Comparison of ENCODE assay signal across 1 cellular context in genomic region chr7:127585044-127585953, GRCh38.
TF ChIP-seq lines count a peak whose summit lies in the region.

A gene with protein sequence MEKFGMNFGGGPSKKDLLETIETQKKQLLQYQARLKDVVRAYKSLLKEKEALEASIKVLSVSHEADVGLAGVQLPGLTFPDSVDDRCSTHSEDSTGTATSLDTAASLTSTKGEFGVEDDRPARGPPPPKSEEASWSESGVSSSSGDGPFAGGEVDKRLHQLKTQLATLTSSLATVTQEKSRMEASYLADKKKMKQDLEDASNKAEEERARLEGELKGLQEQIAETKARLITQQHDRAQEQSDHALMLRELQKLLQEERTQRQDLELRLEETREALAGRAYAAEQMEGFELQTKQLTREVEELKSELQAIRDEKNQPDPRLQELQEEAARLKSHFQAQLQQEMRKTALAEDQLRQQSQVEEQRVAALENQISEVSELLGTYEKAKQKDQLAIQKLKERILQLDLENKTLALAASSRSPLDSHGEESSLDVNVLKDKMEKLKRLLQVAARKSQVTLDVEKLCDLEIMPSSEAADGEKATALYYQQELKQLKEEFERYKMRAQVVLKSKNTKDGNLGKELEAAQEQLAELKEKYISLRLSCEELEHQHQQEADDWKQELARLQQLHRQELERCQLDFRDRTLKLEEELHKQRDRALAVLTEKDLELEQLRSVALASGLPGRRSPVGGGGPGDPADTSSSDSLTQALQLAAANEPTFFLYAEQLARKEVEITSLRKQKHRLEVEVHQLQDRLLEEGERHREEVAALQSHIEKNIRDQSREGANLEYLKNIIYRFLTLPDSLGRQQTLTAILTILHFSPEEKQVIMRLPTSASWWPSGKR (minus strand): TSS chr7:127585596. CDS start chr7:127585182, 414 bp downstream.

TF ChIP-seq in HEK293, 187 proteins besides CTCF, POLR2A, EP300 and RAD21 (continued from another document and continues in another):
- TF ChIP-seq, protein P1, sequence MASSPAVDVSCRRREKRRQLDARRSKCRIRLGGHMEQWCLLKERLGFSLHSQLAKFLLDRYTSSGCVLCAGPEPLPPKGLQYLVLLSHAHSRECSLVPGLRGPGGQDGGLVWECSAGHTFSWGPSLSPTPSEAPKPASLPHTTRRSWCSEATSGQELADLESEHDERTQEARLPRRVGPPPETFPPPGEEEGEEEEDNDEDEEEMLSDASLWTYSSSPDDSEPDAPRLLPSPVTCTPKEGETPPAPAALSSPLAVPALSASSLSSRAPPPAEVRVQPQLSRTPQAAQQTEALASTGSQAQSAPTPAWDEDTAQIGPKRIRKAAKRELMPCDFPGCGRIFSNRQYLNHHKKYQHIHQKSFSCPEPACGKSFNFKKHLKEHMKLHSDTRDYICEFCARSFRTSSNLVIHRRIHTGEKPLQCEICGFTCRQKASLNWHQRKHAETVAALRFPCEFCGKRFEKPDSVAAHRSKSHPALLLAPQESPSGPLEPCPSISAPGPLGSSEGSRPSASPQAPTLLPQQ (tag by site-specific recombination; IDR thresholded peaks at IDR 0.05) = peak; percentile 98
- TF ChIP-seq, protein P2, sequence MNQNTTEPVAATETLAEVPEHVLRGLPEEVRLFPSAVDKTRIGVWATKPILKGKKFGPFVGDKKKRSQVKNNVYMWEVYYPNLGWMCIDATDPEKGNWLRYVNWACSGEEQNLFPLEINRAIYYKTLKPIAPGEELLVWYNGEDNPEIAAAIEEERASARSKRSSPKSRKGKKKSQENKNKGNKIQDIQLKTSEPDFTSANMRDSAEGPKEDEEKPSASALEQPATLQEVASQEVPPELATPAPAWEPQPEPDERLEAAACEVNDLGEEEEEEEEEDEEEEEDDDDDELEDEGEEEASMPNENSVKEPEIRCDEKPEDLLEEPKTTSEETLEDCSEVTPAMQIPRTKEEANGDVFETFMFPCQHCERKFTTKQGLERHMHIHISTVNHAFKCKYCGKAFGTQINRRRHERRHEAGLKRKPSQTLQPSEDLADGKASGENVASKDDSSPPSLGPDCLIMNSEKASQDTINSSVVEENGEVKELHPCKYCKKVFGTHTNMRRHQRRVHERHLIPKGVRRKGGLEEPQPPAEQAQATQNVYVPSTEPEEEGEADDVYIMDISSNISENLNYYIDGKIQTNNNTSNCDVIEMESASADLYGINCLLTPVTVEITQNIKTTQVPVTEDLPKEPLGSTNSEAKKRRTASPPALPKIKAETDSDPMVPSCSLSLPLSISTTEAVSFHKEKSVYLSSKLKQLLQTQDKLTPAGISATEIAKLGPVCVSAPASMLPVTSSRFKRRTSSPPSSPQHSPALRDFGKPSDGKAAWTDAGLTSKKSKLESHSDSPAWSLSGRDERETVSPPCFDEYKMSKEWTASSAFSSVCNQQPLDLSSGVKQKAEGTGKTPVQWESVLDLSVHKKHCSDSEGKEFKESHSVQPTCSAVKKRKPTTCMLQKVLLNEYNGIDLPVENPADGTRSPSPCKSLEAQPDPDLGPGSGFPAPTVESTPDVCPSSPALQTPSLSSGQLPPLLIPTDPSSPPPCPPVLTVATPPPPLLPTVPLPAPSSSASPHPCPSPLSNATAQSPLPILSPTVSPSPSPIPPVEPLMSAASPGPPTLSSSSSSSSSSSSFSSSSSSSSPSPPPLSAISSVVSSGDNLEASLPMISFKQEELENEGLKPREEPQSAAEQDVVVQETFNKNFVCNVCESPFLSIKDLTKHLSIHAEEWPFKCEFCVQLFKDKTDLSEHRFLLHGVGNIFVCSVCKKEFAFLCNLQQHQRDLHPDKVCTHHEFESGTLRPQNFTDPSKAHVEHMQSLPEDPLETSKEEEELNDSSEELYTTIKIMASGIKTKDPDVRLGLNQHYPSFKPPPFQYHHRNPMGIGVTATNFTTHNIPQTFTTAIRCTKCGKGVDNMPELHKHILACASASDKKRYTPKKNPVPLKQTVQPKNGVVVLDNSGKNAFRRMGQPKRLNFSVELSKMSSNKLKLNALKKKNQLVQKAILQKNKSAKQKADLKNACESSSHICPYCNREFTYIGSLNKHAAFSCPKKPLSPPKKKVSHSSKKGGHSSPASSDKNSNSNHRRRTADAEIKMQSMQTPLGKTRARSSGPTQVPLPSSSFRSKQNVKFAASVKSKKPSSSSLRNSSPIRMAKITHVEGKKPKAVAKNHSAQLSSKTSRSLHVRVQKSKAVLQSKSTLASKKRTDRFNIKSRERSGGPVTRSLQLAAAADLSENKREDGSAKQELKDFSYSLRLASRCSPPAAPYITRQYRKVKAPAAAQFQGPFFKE (tag by site-specific recombination; IDR thresholded peaks at IDR 0.05; ENCODE audit: borderline replicate concordance) = no peak
- TF ChIP-seq ZNF140 (tag by site-specific recombination; IDR thresholded peaks at IDR 0.05) (no peak), OVOL3 (tag by site-specific recombination; IDR thresholded peaks at IDR 0.05) (no peak), ZNF16 (tag by site-specific recombination; IDR thresholded peaks at IDR 0.05; ENCODE audit: low read depth) (no peak), ZNF623 (tag by site-specific recombination; IDR thresholded peaks at IDR 0.05) (no peak; the same call in none of the 2 replicates), ZNF521 (tag by site-specific recombination; IDR thresholded peaks at IDR 0.05) (no peak), ZNF843 (tag by site-specific recombination; IDR thresholded peaks at IDR 0.05) (0 out of 2 replicates have a peak, but pooled peaks have one; percentile 29), ZSCAN30 (tag by site-specific recombination; IDR thresholded peaks at IDR 0.05) (peak; percentile 62; the same call in 1 of the 2 replicates), ZNF423 (tag by site-specific recombination; IDR thresholded peaks at IDR 0.05) (no peak), ZBTB8A (tag by site-specific recombination; IDR thresholded peaks at IDR 0.05) (peak; percentile 58; the same call in 1 of the 2 replicates), ZNF626 (tag by site-specific recombination; IDR thresholded peaks at IDR 0.05) (no peak), ZNF404 (tag by site-specific recombination; IDR thresholded peaks at IDR 0.05) (no peak), ZBTB11 (tag by site-specific recombination; conservative IDR thresholded peaks at IDR 0.05; ENCODE audit: low read depth) (peak; percentile 92), ZFP69B (tag by site-specific recombination; IDR thresholded peaks at IDR 0.05) (peak; percentile 97), ZNF146 (tag by site-specific recombination; IDR thresholded peaks at IDR 0.05) (no peak), MEIS1 (CRISPR knock-in tag; IDR thresholded peaks at IDR 0.05; ENCODE audit: borderline replicate concordance) (no peak), ZNF24 (tag by site-specific recombination; IDR thresholded peaks at IDR 0.05) (no peak), ZNF664 (tag by site-specific recombination; IDR thresholded peaks at IDR 0.05) (no peak), ZNF561 (tag by site-specific recombination; IDR thresholded peaks at IDR 0.05; ENCODE audit: borderline replicate concordance) (peak; percentile 68; the same call in 1 of the 2 replicates), ZNF133 (tag by site-specific recombination; IDR thresholded peaks at IDR 0.05) (no peak), ZNF37A (tag by site-specific recombination; IDR thresholded peaks at IDR 0.05) (no peak), ZBTB7A (tag by site-specific recombination; IDR thresholded peaks at IDR 0.05; ENCODE audit: low read depth) (no peak), ELK4 (IDR thresholded peaks at IDR 0.05; ENCODE audit: borderline replicate concordance, low read depth, low read length) (no peak), SP7 (tag by site-specific recombination; IDR thresholded peaks at IDR 0.05) (peak; percentile 62; the same call in 1 of the 2 replicates), BCL11A (tag by site-specific recombination; IDR thresholded peaks at IDR 0.05; ENCODE audit: low read depth) (no peak), ZNF837 (tag by site-specific recombination; IDR thresholded peaks at IDR 0.05) (no peak), ZSCAN5A (tag by site-specific recombination; IDR thresholded peaks at IDR 0.05) (no peak), HOXA7 (CRISPR knock-in tag; IDR thresholded peaks at IDR 0.05; ENCODE audit: borderline replicate concordance) (no peak), GLIS1 (tag by site-specific recombination; IDR thresholded peaks at IDR 0.05) (no peak; the same call in 1 of the 2 replicates), ZNF560 (tag by site-specific recombination; IDR thresholded peaks at IDR 0.05; ENCODE audit: borderline replicate concordance) (no peak), ZNF654 (tag by site-specific recombination; IDR thresholded peaks at IDR 0.05; ENCODE audit: low read depth) (no peak), ZNF214 (tag by site-specific recombination; IDR thresholded peaks at IDR 0.05; ENCODE audit: borderline replicate concordance) (no peak), ZNF23 (tag by site-specific recombination; IDR thresholded peaks at IDR 0.05; ENCODE audit: borderline replicate concordance) (no peak), ZNF747 (tag by site-specific recombination; IDR thresholded peaks at IDR 0.05) (no peak), ZNF138 (tag by site-specific recombination; IDR thresholded peaks at IDR 0.05; ENCODE audit: borderline replicate concordance) (no peak)
- TF ChIP-seq, protein P3, sequence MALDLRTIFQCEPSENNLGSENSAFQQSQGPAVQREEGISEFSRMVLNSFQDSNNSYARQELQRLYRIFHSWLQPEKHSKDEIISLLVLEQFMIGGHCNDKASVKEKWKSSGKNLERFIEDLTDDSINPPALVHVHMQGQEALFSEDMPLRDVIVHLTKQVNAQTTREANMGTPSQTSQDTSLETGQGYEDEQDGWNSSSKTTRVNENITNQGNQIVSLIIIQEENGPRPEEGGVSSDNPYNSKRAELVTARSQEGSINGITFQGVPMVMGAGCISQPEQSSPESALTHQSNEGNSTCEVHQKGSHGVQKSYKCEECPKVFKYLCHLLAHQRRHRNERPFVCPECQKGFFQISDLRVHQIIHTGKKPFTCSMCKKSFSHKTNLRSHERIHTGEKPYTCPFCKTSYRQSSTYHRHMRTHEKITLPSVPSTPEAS (tag by site-specific recombination; IDR thresholded peaks at IDR 0.05) = no peak
- TF ChIP-seq, protein P4, sequence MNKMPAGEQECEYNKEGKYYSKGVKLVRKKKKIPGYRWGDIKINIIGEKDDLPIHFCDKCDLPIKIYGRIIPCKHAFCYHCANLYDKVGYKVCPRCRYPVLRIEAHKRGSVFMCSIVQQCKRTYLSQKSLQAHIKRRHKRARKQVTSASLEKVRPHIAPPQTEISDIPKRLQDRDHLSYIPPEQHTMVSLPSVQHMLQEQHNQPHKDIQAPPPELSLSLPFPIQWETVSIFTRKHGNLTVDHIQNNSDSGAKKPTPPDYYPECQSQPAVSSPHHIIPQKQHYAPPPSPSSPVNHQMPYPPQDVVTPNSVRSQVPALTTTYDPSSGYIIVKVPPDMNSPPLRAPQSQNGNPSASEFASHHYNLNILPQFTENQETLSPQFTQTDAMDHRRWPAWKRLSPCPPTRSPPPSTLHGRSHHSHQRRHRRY (tag by site-specific recombination; IDR thresholded peaks at IDR 0.05) = no peak
- TF ChIP-seq, protein P5, sequence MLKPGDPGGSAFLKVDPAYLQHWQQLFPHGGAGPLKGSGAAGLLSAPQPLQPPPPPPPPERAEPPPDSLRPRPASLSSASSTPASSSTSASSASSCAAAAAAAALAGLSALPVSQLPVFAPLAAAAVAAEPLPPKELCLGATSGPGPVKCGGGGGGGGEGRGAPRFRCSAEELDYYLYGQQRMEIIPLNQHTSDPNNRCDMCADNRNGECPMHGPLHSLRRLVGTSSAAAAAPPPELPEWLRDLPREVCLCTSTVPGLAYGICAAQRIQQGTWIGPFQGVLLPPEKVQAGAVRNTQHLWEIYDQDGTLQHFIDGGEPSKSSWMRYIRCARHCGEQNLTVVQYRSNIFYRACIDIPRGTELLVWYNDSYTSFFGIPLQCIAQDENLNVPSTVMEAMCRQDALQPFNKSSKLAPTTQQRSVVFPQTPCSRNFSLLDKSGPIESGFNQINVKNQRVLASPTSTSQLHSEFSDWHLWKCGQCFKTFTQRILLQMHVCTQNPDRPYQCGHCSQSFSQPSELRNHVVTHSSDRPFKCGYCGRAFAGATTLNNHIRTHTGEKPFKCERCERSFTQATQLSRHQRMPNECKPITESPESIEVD (tag by site-specific recombination; IDR thresholded peaks at IDR 0.05) = no peak
